ENCODE assay signal across 16 cellular contexts in the genomic region with DNA sequence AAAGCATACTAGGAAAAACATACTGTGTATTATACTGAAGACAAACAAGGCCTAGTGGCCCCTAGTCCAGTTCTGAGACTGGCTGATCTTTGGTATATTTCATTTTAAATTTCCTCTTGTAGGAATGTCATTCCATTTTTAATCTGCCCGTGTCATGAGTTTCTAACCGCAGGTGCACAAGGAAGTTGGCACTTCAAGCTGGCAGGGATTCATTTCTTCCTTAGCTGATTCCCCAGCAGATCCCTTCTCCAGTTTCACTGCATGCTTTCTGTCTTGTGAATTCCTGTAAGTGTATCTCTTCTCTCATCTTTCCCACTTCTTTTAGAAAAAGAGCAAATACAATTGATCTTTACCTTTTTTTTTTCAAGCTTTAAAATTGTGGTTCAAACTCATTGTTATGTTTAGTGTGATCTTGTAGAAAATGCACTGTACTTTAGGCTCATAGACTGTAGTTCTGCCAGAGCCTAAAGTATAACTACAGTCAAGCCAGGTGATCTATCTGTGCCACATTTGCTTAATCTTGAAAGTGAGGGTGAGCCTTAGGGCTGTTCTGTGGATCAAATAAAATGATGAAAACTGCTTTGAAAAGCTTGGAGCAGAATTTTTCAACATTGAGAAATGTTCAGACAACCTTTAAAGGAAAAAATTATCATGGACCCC. TPM values are rescaled to one million over a fixed set of nuclear protein-coding genes. Genes with fewer than 3 reads are reported as not detected.
DNase-seq lines count a peak whose midpoint lies in the region; ATAC-seq, FAIRE-seq and TF ChIP-seq lines count a peak whose summit lies in the region.
"Had no signal": no experiment of that assay in that cellular context is flagged by ENCODE, and none has a peak within 500 bp of the region (broad histone marks: within the 10 kb centered on the region; RNA-seq: fewer than 3 reads in every experiment).

No MANE protein-coding gene starts in this region.

- 13% methylated on average over 2 of the region's 2 CpGs for WGBS in right lobe of liver (ENCODE audit: insufficient coverage, low coverage, low lambda C conversion rate, missing lambda C conversion rate)
- WGBS in HepG2 (ENCODE audit: low lambda C conversion rate): 32% methylated on average over 2 of the region's 2 CpGs

- no peak for DNase-seq in right lobe of liver
- DNase-seq in HepG2 (ENCODE audit: low spot score): no peak
- DNase-seq in astrocyte (ENCODE audit: low read depth): peak; percentile 55
- no peak for DNase-seq in upper lobe of right lung
- no peak for DNase-seq in middle frontal gyrus (ENCODE audit: extremely low spot score, low spot score)
- DNase-seq in UCSD-AML1 (lab: John Stamatoyannopoulos, UW; ENCODE audit: unreplicated experiment): no peak
- DNase-seq in putamen (ENCODE audit: low spot score): no peak
- DNase-seq: activated CD4-positive, alpha-beta T cell treated with anti-CD3 and anti-CD28 coated beads for 1 hour; DMS 273 treated with DMSO at 0.1 percent for 48 hours; H7; NCI-H2227 treated with DMSO at 0.1 percent for 48 hours; OCI-M1 had no signal

- no peak for TF ChIP-seq RAD21 in HepG2 (CRISPR knock-in tag; IDR thresholded peaks at IDR 0.05)

- TF ChIP-seq EP300 in HepG2 (IDR thresholded peaks at IDR 0.05; ENCODE audit: low read depth in 2 of 2, low read length in 2 of 2) (no peak), HepG2 (CRISPR knock-in tag; IDR thresholded peaks at IDR 0.05; ENCODE audit: borderline replicate concordance) (no peak)

- no peaks in the 10 kb centered on the region for H3K36me3 ChIP-seq in right lobe of liver
- H3K36me3 ChIP-seq in HepG2 (replicated peaks in 1 of 2; ENCODE audit: control insufficient read depth in 1 of 2, insufficient read depth in 2 of 2, low read length in 2 of 2): no peaks in the 10 kb centered on the region
- H3K36me3 ChIP-seq in astrocyte (ENCODE audit: insufficient read depth, low read length): no peaks in the 10 kb centered on the region
- no peaks in the 10 kb centered on the region for H3K36me3 ChIP-seq in mucosa of rectum (ENCODE audit: control insufficient read depth in 2 of 2, insufficient read depth in 2 of 2, low read length in 2 of 2)
- H3K36me3 ChIP-seq in upper lobe of right lung: no peaks in the 10 kb centered on the region
- H3K36me3 ChIP-seq: neutrophil had no signal

- intact Hi-C loops in right lobe of liver (cut with DNase I): no loop called here
- intact Hi-C loops in HepG2 (cut with micrococcal nuclease; ENCODE audit: unreplicated experiment): no loop called here
- intact Hi-C loops in upper lobe of right lung (cut with DNase I): no loop called here

- H3K27me3 Mint-ChIP-seq in astrocyte (ENCODE audit: low read depth, unreplicated experiment): no peaks in the 10 kb centered on the region

- H2AFZ ChIP-seq in HepG2 (ENCODE audit: low read length): no peak overlapping the region
- no peak overlapping the region for H2AFZ ChIP-seq in astrocyte (ENCODE audit: low read depth, low read length)

- H3K27me3 ChIP-seq in right lobe of liver: no peaks in the 10 kb centered on the region
- no peaks in the 10 kb centered on the region for H3K27me3 ChIP-seq in HepG2 (ENCODE audit: control insufficient read depth in 1 of 2, insufficient read depth in 2 of 2, low read length in 2 of 2)
- H3K27me3 ChIP-seq in astrocyte (ENCODE audit: insufficient read depth, low read length): no peaks in the 10 kb centered on the region
- no peaks in the 10 kb centered on the region for H3K27me3 ChIP-seq in mucosa of rectum (ENCODE audit: control insufficient read depth in 2 of 2, insufficient read depth in 2 of 2, low read length in 2 of 2)
- no peaks in the 10 kb centered on the region for H3K27me3 ChIP-seq in upper lobe of right lung
- H3K27me3 ChIP-seq: neutrophil had no signal

- no peak for TF ChIP-seq POLR2A in right lobe of liver (IDR thresholded peaks at IDR 0.05)
- TF ChIP-seq POLR2A in HepG2 (IDR thresholded peaks at IDR 0.05; ENCODE audit: insufficient read depth in 1 of 2, low read depth in 2 of 2, low read length in 2 of 2): no peak

- peaks cover 0 to 11% (median 3%) of the 10 kb centered on the region in 4 donors for H3K4me1 ChIP-seq in right lobe of liver
- no peaks in the 10 kb centered on the region for H3K4me1 ChIP-seq in HepG2 (ENCODE audit: insufficient read depth, low read length)
- peaks cover 21% of the 10 kb centered on the region for H3K4me1 ChIP-seq in astrocyte (ENCODE audit: insufficient read depth, low read length)
- peaks cover 0 to 9% of the 10 kb centered on the region in 2 donors for H3K4me1 ChIP-seq in mucosa of rectum (ENCODE audit: control insufficient read depth in 2 of 2, insufficient read depth in 2 of 2, low read length in 2 of 2)
- peaks cover 20% of the 10 kb centered on the region for H3K4me1 ChIP-seq in upper lobe of right lung

- peak in 3 of 4 donors; percentile 18 to 61 (median 35) for ATAC-seq in right lobe of liver
- no peak for ATAC-seq in HepG2
- ATAC-seq in upper lobe of right lung: peak; percentile 68
- ATAC-seq: activated naive CD4-positive, alpha-beta T cell treated with anti-CD3 and anti-CD28 coated beads, Interleukin-2, amount 50 U/mL, for 72 hours had no signal

- H3K4me3 ChIP-seq in right lobe of liver: no peak overlapping the region
- no peak overlapping the region for H3K4me3 ChIP-seq in HepG2 (replicated peaks in 1 of 3; ENCODE audit: insufficient read depth in 1 of 3, low read depth in 2 of 3, low read length in 3 of 3)
- H3K4me3 ChIP-seq in astrocyte (ENCODE audit: insufficient read depth, low read depth, low read length): no peak overlapping the region
- H3K4me3 ChIP-seq in mucosa of rectum (ENCODE audit: low read length in 2 of 2): no peak overlapping the region
- H3K4me3 ChIP-seq in upper lobe of right lung: no peak overlapping the region

- no peak overlapping the region for H3K4me3 Mint-ChIP-seq in astrocyte (ENCODE audit: unreplicated experiment)

- BruUV-seq in HepG2 (replicated peaks; lab: Mats Ljungman, UMichigan): no TSS peak

- H3K79me2 ChIP-seq in HepG2 (ENCODE audit: insufficient read depth, low read length) (no peaks in the 10 kb centered on the region), astrocyte (ENCODE audit: insufficient read depth, low read length) (peaks cover 85% of the 10 kb centered on the region)

- CTCF ChIA-PET in HepG2 (lab: Yijun Ruan, JAX; ENCODE audit: low intra/inter-chr PET ratio, low total read pairs): no interaction called here

- FAIRE-seq in HepG2 (lab: Jason Lieb, UNC): no peak
- no peak for FAIRE-seq in astrocyte (lab: Jason Lieb, UNC)
- FAIRE-seq: endothelial cell of umbilical vein had no signal

- POLR2A ChIA-PET in HepG2 (lab: Yijun Ruan, JAX): no interaction called here

- peaks cover 6% of the 10 kb centered on the region for H3K36me3 Mint-ChIP-seq in astrocyte (ENCODE audit: low read depth, unreplicated experiment)
- H3K36me3 Mint-ChIP-seq: activated naive CD4-positive, alpha-beta T cell treated with anti-CD3 and anti-CD28 coated beads, Interleukin-2, amount 50 U/mL, for 72 hours had no signal

- H4K20me1 ChIP-seq in HepG2 (ENCODE audit: insufficient read depth, low read length) (no peaks in the 10 kb centered on the region), astrocyte (ENCODE audit: insufficient read depth, low read length) (peaks cover 29% of the 10 kb centered on the region)

- H3K9ac ChIP-seq in HepG2 (ENCODE audit: insufficient read depth, low read depth, low read length): no peak overlapping the region
- H3K9ac ChIP-seq in astrocyte (ENCODE audit: low read length): no peak overlapping the region
- H3K9ac ChIP-seq in mucosa of rectum (ENCODE audit: low read depth in 1 of 2, low read length in 2 of 2): no peak overlapping the region

- TF ChIP-seq CTCF in right lobe of liver (IDR thresholded peaks at IDR 0.05): no peak
- TF ChIP-seq CTCF in HepG2 (CRISPR knock-in tag; IDR thresholded peaks at IDR 0.05): no peak
- TF ChIP-seq CTCF in astrocyte (IDR thresholded peaks at IDR 0.05; ENCODE audit: insufficient read depth, low read depth, low read length): no peak
- TF ChIP-seq CTCF in upper lobe of right lung (IDR thresholded peaks at IDR 0.05): no peak

- H3K9me3 Mint-ChIP-seq in astrocyte (ENCODE audit: unreplicated experiment): no peaks in the 10 kb centered on the region
- H3K9me3 Mint-ChIP-seq: activated naive CD4-positive, alpha-beta T cell treated with anti-CD3 and anti-CD28 coated beads, Interleukin-2, amount 50 U/mL, for 72 hours had no signal

- H3K9me3 ChIP-seq in right lobe of liver: no peaks in the 10 kb centered on the region
- no peaks in the 10 kb centered on the region for H3K9me3 ChIP-seq in HepG2 (ENCODE audit: low read length)
- H3K9me3 ChIP-seq in astrocyte (ENCODE audit: insufficient read depth, low read depth, low read length): no peaks in the 10 kb centered on the region
- no peaks in the 10 kb centered on the region for H3K9me3 ChIP-seq in mucosa of rectum (ENCODE audit: control insufficient read depth in 2 of 2, low read length in 2 of 2)
- H3K9me3 ChIP-seq in upper lobe of right lung: no peaks in the 10 kb centered on the region
- H3K9me3 ChIP-seq: neutrophil had no signal

- peaks cover 33% of the 10 kb centered on the region for H3K4me1 Mint-ChIP-seq in astrocyte (ENCODE audit: low read depth, unreplicated experiment)

- in situ Hi-C loops in HepG2 (cut with HindIII; ENCODE audit: extremely low pct_ligation_motif_present, low pct_unique_long_range_greater_than_20kb): no loop called here

- no peak overlapping the region for H3K27ac Mint-ChIP-seq in astrocyte (ENCODE audit: unreplicated experiment)
- H3K27ac Mint-ChIP-seq: activated naive CD4-positive, alpha-beta T cell treated with anti-CD3 and anti-CD28 coated beads, Interleukin-2, amount 50 U/mL, for 72 hours had no signal

- H3K4me2 ChIP-seq in HepG2 (ENCODE audit: low read depth, low read length): no peak overlapping the region
- H3K4me2 ChIP-seq in astrocyte (ENCODE audit: low read length): no peak overlapping the region

- H3K27ac ChIP-seq in right lobe of liver (no peak overlapping the region), HepG2 (ENCODE audit: extremely low read length, insufficient read depth, low read length) (no peak overlapping the region), astrocyte (ENCODE audit: low read depth, low read length) (no peak overlapping the region), mucosa of rectum (ENCODE audit: low read depth in 2 of 2, low read length in 2 of 2) (peak overlapping the region; percentile 35 to 40), upper lobe of right lung (no peak overlapping the region)
- H3K27ac ChIP-seq: neutrophil had no signal

RNA-seq across cellular contexts. Expression of a gene that starts 37.0 kb away (rescaled TPM):
- total RNA-seq in right lobe of liver (10 to 100 TPM in 5 of 6 experiments, 1 to 10 TPM in 1; 9.8 to 20.7 (median 14.3) TPM), HepG2 (2016; rRNA removed; fragmentation: Illumina TruSeq; extraction: Trizol) (1.2 and 2.2 TPM in 2 replicates), astrocyte (49.4 and 53.3 TPM in 2 replicates), upper lobe of right lung (29.2 TPM)
- total RNA-seq in HepG2 (2016; cell fraction: cytosol; rRNA removed; fragmentation: Illumina TruSeq; extraction: Trizol; ENCODE audit: low read depth): 1.1 TPM in 2 replicates
- 2.3 and 3.0 TPM in 2 replicates for total RNA-seq in HepG2 (2016; cell fraction: insoluble cytoplasmic fraction; rRNA removed; fragmentation: Illumina TruSeq; extraction: Trizol)
- 1.4 TPM in 2 replicates for total RNA-seq in HepG2 (2016; cell fraction: membrane; rRNA removed; fragmentation: Illumina TruSeq; extraction: Trizol)
- total RNA-seq in HepG2 (2016; cell fraction: nucleus; rRNA removed; fragmentation: Illumina TruSeq; extraction: Trizol): 2.8 and 3.1 TPM in 2 replicates
- 1.9 and 2.4 TPM in 2 replicates for polyA plus RNA-seq in HepG2 (2011; rRNA removed)
- polyA plus RNA-seq in HepG2 (2011; cell fraction: cytosol; rRNA removed): 0.67 and 0.81 TPM in 2 replicates
- polyA plus RNA-seq in HepG2 (2011; cell fraction: nucleus; rRNA removed): 9.2 and 10.0 TPM in 2 replicates
- polyA plus RNA-seq in HepG2 (2012): 1.4 and 1.6 TPM in 2 replicates
- polyA plus RNA-seq in HepG2 (2016; cell fraction: cytosol; fragmentation: Illumina TruSeq; extraction: Trizol; ENCODE audit: low read depth): 0.18 and 0.36 TPM in 2 replicates
- polyA plus RNA-seq in HepG2 (2016; cell fraction: insoluble cytoplasmic fraction; fragmentation: Illumina TruSeq; extraction: Trizol; ENCODE audit: low read depth): 0.72 and 0.83 TPM in 2 replicates
- polyA plus RNA-seq in HepG2 (2016; cell fraction: membrane; fragmentation: Illumina TruSeq; extraction: Trizol; ENCODE audit: low read depth): 0.69 and 0.73 TPM in 2 replicates
- 3.2 and 4.7 TPM in 2 replicates for polyA plus RNA-seq in HepG2 (2016; cell fraction: nucleus; fragmentation: Illumina TruSeq; extraction: Trizol; ENCODE audit: insufficient read depth, low read depth)
- polyA minus RNA-seq in HepG2 (2011; rRNA and poly(A)+ RNA removed; ENCODE audit: low replicate concordance): 2.2 and 14.0 TPM in 2 replicates
- polyA minus RNA-seq in HepG2 (2011; cell fraction: cytosol; rRNA and poly(A)+ RNA removed): 1.5 and 7.3 TPM in 2 replicates
- polyA minus RNA-seq in HepG2 (2011; cell fraction: nucleus; rRNA and poly(A)+ RNA removed): 9.5 and 10.7 TPM in 2 replicates

Comparison
In these comparisons a context has a peak if more than half of its experiments do, and no peak if none do; other contexts are left out.
1. H3K27ac ChIP-seq: peak in mucosa of rectum (2 of 2); none in right lobe of liver (0 of 3), HepG2 (single experiment), astrocyte (single experiment) and upper lobe of right lung (single experiment).